Comparison of ENCODE assay signal across 8 cellular contexts in the genomic region with DNA sequence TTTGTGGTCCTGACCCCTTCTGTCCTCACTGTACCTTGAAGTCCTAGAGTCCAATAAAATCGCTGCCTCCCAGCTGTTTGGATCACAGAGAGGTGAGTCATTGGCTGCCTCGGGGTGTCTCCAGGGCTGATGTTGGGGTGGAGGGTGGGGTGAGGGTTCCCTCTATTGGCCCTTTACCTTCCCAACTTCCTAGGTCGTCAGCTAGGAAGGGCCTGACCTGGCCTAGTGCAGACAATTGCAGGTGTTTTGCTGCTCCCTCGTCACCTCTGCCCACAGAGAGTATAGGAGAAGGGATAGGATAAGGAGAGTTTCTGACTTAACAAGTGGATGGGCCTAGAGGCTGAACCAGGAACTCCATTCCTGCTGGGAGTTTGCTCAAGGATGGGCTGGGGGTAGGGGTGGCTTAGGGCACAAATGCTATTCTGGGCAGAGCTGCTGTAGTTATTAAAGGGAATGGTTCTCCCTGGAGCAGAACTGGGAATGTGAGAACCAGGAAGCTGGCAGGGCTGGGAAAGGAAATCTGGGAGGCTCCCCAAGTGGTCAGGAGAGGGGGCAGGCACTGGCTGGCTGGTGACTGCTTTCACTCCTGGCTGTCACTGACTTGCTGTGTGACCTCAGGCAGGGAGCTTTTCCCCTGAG. TPM values are rescaled to one million over a fixed set of nuclear protein-coding genes. Genes with fewer than 3 reads are reported as not detected.
DNase-seq lines count a peak whose midpoint lies in the region; ATAC-seq and TF ChIP-seq lines count a peak whose summit lies in the region.

No MANE protein-coding gene starts in this region.

- H3K4me1 ChIP-seq in Panc1 (ENCODE audit: control insufficient read depth, insufficient read depth, low read length) (peaks cover 11% of the 10 kb centered on the region), mucosa of rectum (ENCODE audit: control insufficient read depth in 2 of 2, insufficient read depth in 2 of 2, low read length in 2 of 2) (peaks cover 33 to 57% of the 10 kb centered on the region in 2 donors), BE2C (peaks cover 6% of the 10 kb centered on the region; the same call in 1 of the 2 replicates)

- in situ Hi-C loops in Panc1 (cut with HindIII; ENCODE audit: low pct_unique_long_range_greater_than_20kb, low sequenced_read_pairs): no loop called here

- H3K9me3 ChIP-seq in Panc1 (ENCODE audit: control insufficient read depth, insufficient read depth, low read depth, low read length): no peaks in the 10 kb centered on the region
- no peaks in the 10 kb centered on the region for H3K9me3 ChIP-seq in mucosa of rectum (ENCODE audit: control insufficient read depth in 2 of 2, low read length in 2 of 2)
- H3K9me3 ChIP-seq in BE2C: no peaks in the 10 kb centered on the region

- H3K4me3 ChIP-seq in Panc1 (ENCODE audit: low read depth in 2 of 2, low read length in 2 of 2): peak overlapping the region in 1 of 2 experiments; percentile 87; a peak in 3 of 4 replicates
- peak overlapping the region; percentile 79 to 97 for H3K4me3 ChIP-seq in mucosa of rectum (ENCODE audit: low read length in 2 of 2)
- H3K4me3 ChIP-seq in BE2C (ENCODE audit: low read depth, low read length): no peak overlapping the region

- no TSS peak for BruUV-seq in Panc1 (replicated peaks; lab: Mats Ljungman, UMichigan)

- peak overlapping the region in 1 of 2 donors; percentile 99 for H3K4me3 Mint-ChIP-seq in effector memory CD8-positive, alpha-beta T cell

- peak overlapping the region; percentile 96 to 100 for H3K27ac Mint-ChIP-seq in effector memory CD8-positive, alpha-beta T cell

- DNase-seq in activated CD8-positive, alpha-beta memory T cell treated with anti-CD3 and anti-CD28 coated beads, Interleukin-2, amount 50 U/mL, for 4 hours: peak; percentile 18
- no peak for DNase-seq in activated CD8-positive, alpha-beta memory T cell treated with anti-CD3 and anti-CD28 coated beads, Interleukin-2, amount 50 U/mL, for 48 hours
- DNase-seq in Panc1 (ENCODE audit: low read depth, low spot score) (no peak), germinal center (ENCODE audit: low spot score) (no peak), BE2C (no peak)
- DNase-seq in effector memory CD8-positive, alpha-beta T cell: no peak

- intact Hi-C loops in Panc1 (cut with micrococcal nuclease; ENCODE audit: unreplicated experiment): loop anchor here (10.0 kb wide), 1 partner anchor 141 kb away; no protein-coding TSS in a partner anchor

- no peaks in the 10 kb centered on the region for H3K9me3 Mint-ChIP-seq in effector memory CD8-positive, alpha-beta T cell

- CTCF ChIA-PET in Panc1 (lab: Charles Lee): no interaction called here

- H3K4me1 Mint-ChIP-seq in effector memory CD8-positive, alpha-beta T cell (ENCODE audit: low read depth in 2 of 2): peaks cover 26 to 28% of the 10 kb centered on the region in 2 donors

- no peaks in the 10 kb centered on the region for H3K27me3 ChIP-seq in Panc1 (ENCODE audit: control insufficient read depth, insufficient read depth, low read length)
- H3K27me3 ChIP-seq in mucosa of rectum (ENCODE audit: control insufficient read depth in 2 of 2, insufficient read depth in 2 of 2, low read length in 2 of 2): no peaks in the 10 kb centered on the region
- no peaks in the 10 kb centered on the region for H3K27me3 ChIP-seq in BE2C

- peaks cover 81% of the 10 kb centered on the region for H3K36me3 Mint-ChIP-seq in effector memory CD8-positive, alpha-beta T cell (ENCODE audit: insufficient read depth)

- ATAC-seq in Panc1 (no peak), GM21786 (IDR thresholded peaks at IDR 0.05; ENCODE audit: unreplicated experiment) (no peak)
- ATAC-seq in effector memory CD8-positive, alpha-beta T cell (replicated peaks): no peak

- no peaks in the 10 kb centered on the region for H3K27me3 Mint-ChIP-seq in effector memory CD8-positive, alpha-beta T cell

- no peak for TF ChIP-seq CTCF in Panc1 (IDR thresholded peaks at IDR 0.05)
- no peak for TF ChIP-seq CTCF in BE2C (IDR thresholded peaks at IDR 0.05; ENCODE audit: low read depth, low read length)

- POLR2A ChIA-PET in Panc1 (lab: Charles Lee): no interaction called here

- H3K9ac ChIP-seq in mucosa of rectum (ENCODE audit: low read depth in 1 of 2, low read length in 2 of 2): peak overlapping the region; percentile 95

- no peaks in the 10 kb centered on the region; the same call in 1 of the 2 replicates for H3K36me3 ChIP-seq in Panc1 (ENCODE audit: control insufficient read depth, insufficient read depth, low read length)
- peaks cover 0 to under 1% of the 10 kb centered on the region in 2 donors for H3K36me3 ChIP-seq in mucosa of rectum (ENCODE audit: control insufficient read depth in 2 of 2, insufficient read depth in 2 of 2, low read length in 2 of 2)
- H3K36me3 ChIP-seq in BE2C: no peaks in the 10 kb centered on the region

- H3K27ac ChIP-seq in Panc1 (ENCODE audit: low read length) (peak overlapping the region; percentile 78; the same call in 1 of the 2 replicates), mucosa of rectum (ENCODE audit: low read depth in 2 of 2, low read length in 2 of 2) (peak overlapping the region; percentile 99)

RNA-seq across cellular contexts. Expression of a gene that starts 1.4 kb away (rescaled TPM):
- total RNA-seq in Panc1 (2021; ENCODE audit: unreplicated experiment): 20.6 TPM
- 21.1 TPM for polyA plus RNA-seq in Panc1 (2012; ENCODE audit: insufficient read length)
- 40.4 TPM for polyA plus RNA-seq in BE2C (2012; ENCODE audit: insufficient read depth, insufficient read length, low read depth)

RNA-seq across cellular contexts. Expression of a gene that starts 28.6 kb away (rescaled TPM):
- 22.9 TPM for total RNA-seq in Panc1 (2021; ENCODE audit: unreplicated experiment)
- polyA plus RNA-seq in Panc1 (2012; ENCODE audit: insufficient read length): 19.2 TPM
- 37.3 TPM for polyA plus RNA-seq in BE2C (2012; ENCODE audit: insufficient read depth, insufficient read length, low read depth)
